11 cellular contexts compared by ENCODE assay signal in the genomic region with DNA sequence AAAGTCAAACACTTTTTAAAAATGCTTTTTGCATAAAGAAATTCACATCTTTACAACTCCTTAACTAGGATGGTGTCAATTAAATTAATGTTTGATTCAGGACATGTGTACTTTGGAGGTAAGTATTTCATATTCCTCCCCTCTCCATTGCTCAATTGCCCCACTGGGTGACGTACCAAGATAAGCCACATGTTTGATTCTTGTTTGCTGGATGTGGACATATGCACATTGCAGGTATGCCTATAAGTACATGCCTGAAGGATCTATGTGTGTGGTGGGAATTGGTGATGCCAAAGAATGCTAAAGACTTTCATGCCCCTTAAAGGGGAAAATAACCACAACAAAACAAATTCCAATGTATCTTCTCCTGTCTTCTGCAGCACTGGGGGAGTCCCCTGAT. TPM values are rescaled to one million over a fixed set of nuclear protein-coding genes. Genes with fewer than 3 reads are reported as not detected.
DNase-seq lines count a peak whose midpoint lies in the region; ATAC-seq and TF ChIP-seq lines count a peak whose summit lies in the region.
"Had no signal": no experiment of that assay in that cellular context is flagged by ENCODE, and none has a peak within 500 bp of the region (broad histone marks: within the 10 kb centered on the region; RNA-seq: fewer than 3 reads in every experiment).

No MANE protein-coding gene starts in this region.

- peaks cover 85% of the 10 kb centered on the region for H3K36me3 Mint-ChIP-seq in activated CD4-positive, alpha-beta T cell treated with anti-CD3 and anti-CD28 coated beads for 36 hours (ENCODE audit: low read depth)
- H3K36me3 Mint-ChIP-seq in endothelial cell (ENCODE audit: low read depth, unreplicated experiment): peaks cover 15% of the 10 kb centered on the region
- H3K36me3 Mint-ChIP-seq in stimulated activated memory B cell treated with anti-CD40 and anti-IgM and Interleukin-4, amounts not matched to agents 10 μg/mL and 1 μg/mL and 100 μg/mL, for 72 hours: peaks cover 20% of the 10 kb centered on the region

- H3K9me3 ChIP-seq in Peyer's patch: no peaks in the 10 kb centered on the region
- H3K9me3 ChIP-seq: BE2C had no signal

- POLR2A ChIA-PET in activated CD4-positive, alpha-beta T cell treated with anti-CD3 and anti-CD28 coated beads for 36 hours (lab: Charles Lee): interaction anchor here (0.6 to 2.5 kb wide), 11 partner anchors 18 to 138 kb away, joined by 3 to 49 read pairs (median 3); no protein-coding TSS in a partner anchor

- H3K4me1 ChIP-seq in Peyer's patch: peaks cover 0 to 54% (median 37%) of the 10 kb centered on the region in 4 donors
- H3K4me1 ChIP-seq: BE2C had no signal

- intact Hi-C loops in activated CD4-positive, alpha-beta T cell treated with anti-CD3 and anti-CD28 coated beads for 36 hours (cut with DNase I, micrococcal nuclease): loop anchor here (1.0 to 10.0 kb wide), 10 partner anchors 18 to 900 kb away; partner anchors contain the start of gene TRIM44 (in 1 of the 2)

- H3K4me3 ChIP-seq in Peyer's patch: no peak overlapping the region
- H3K4me3 ChIP-seq: SJCRH30 had no signal

- TF ChIP-seq CTCF in Peyer's patch (IDR thresholded peaks at IDR 0.05) (no peak), endothelial cell (IDR thresholded peaks at IDR 0.05; ENCODE audit: unreplicated experiment) (no peak)

- H3K27me3 Mint-ChIP-seq in activated CD4-positive, alpha-beta T cell treated with anti-CD3 and anti-CD28 coated beads for 36 hours: no peaks in the 10 kb centered on the region
- H3K27me3 Mint-ChIP-seq in endothelial cell (ENCODE audit: unreplicated experiment): no peaks in the 10 kb centered on the region
- no peaks in the 10 kb centered on the region for H3K27me3 Mint-ChIP-seq in stimulated activated memory B cell treated with anti-CD40 and anti-IgM and Interleukin-4, amounts not matched to agents 10 μg/mL and 1 μg/mL and 100 μg/mL, for 72 hours

- DNase-seq in activated CD4-positive, alpha-beta T cell treated with anti-CD3 and anti-CD28 coated beads for 36 hours: no peak
- DNase-seq in activated CD4-positive, alpha-beta T cell treated with anti-CD3 and anti-CD28 coated beads for 4 hours: no peak
- DNase-seq in Peyer's patch: no peak
- DNase-seq in endothelial cell (ENCODE audit: low spot score): no peak
- DNase-seq in medulla oblongata (ENCODE audit: extremely low spot score): no peak
- DNase-seq in stimulated activated CD4-positive, alpha-beta T cell treated with anti-CD3 and anti-CD28 coated beads, Interleukin-2, amount 100 ng/mL, for 48 hours: no peak
- DNase-seq: BE2C, NCI-H1436 had no signal

- peak overlapping the region; percentile 65 for H3K4me3 Mint-ChIP-seq in activated CD4-positive, alpha-beta T cell treated with anti-CD3 and anti-CD28 coated beads for 36 hours
- peak overlapping the region; percentile 51 for H3K4me3 Mint-ChIP-seq in endothelial cell (ENCODE audit: unreplicated experiment)
- H3K4me3 Mint-ChIP-seq in stimulated activated memory B cell treated with anti-CD40 and anti-IgM and Interleukin-4, amounts not matched to agents 10 μg/mL and 1 μg/mL and 100 μg/mL, for 72 hours: peak overlapping the region; percentile 64

- H3K4me1 Mint-ChIP-seq in activated CD4-positive, alpha-beta T cell treated with anti-CD3 and anti-CD28 coated beads for 36 hours: peaks cover 78% of the 10 kb centered on the region
- H3K4me1 Mint-ChIP-seq in endothelial cell (ENCODE audit: unreplicated experiment): peaks cover 22% of the 10 kb centered on the region
- peaks cover 81% of the 10 kb centered on the region for H3K4me1 Mint-ChIP-seq in stimulated activated memory B cell treated with anti-CD40 and anti-IgM and Interleukin-4, amounts not matched to agents 10 μg/mL and 1 μg/mL and 100 μg/mL, for 72 hours

- H3K36me3 ChIP-seq in Peyer's patch: no peaks in the 10 kb centered on the region
- H3K36me3 ChIP-seq: BE2C, SJCRH30 had no signal

- H3K27me3 ChIP-seq in Peyer's patch: no peaks in the 10 kb centered on the region
- H3K27me3 ChIP-seq: BE2C, SJCRH30 had no signal

- TF ChIP-seq POLR2A in Peyer's patch (IDR thresholded peaks at IDR 0.05): no peak

- CTCF ChIA-PET in activated CD4-positive, alpha-beta T cell treated with anti-CD3 and anti-CD28 coated beads for 36 hours (lab: Charles Lee): interaction anchor here (0.6 to 1.9 kb wide), 8 partner anchors 21 to 146 kb away, joined by 3 to 11 read pairs (median 4); no protein-coding TSS in a partner anchor

- ATAC-seq in activated CD4-positive, alpha-beta T cell treated with anti-CD3 and anti-CD28 coated beads for 36 hours: no peak
- ATAC-seq in stimulated activated memory B cell treated with anti-CD40 and anti-IgM and Interleukin-4, amounts not matched to agents 10 μg/mL and 1 μg/mL and 100 μg/mL, for 72 hours: no peak
- no peak for ATAC-seq in GM21515 (IDR thresholded peaks at IDR 0.05; ENCODE audit: unreplicated experiment)

- peak overlapping the region in 3 of 4 donors; percentile 38 to 96 (median 63) for H3K27ac ChIP-seq in Peyer's patch
- H3K27ac ChIP-seq: SJCRH30 had no signal

- peak overlapping the region; percentile 99 for H3K27ac Mint-ChIP-seq in activated CD4-positive, alpha-beta T cell treated with anti-CD3 and anti-CD28 coated beads for 36 hours
- H3K27ac Mint-ChIP-seq in endothelial cell (ENCODE audit: unreplicated experiment): no peak overlapping the region
- H3K27ac Mint-ChIP-seq in stimulated activated memory B cell treated with anti-CD40 and anti-IgM and Interleukin-4, amounts not matched to agents 10 μg/mL and 1 μg/mL and 100 μg/mL, for 72 hours: peak overlapping the region; percentile 82

- H3K9me3 Mint-ChIP-seq in activated CD4-positive, alpha-beta T cell treated with anti-CD3 and anti-CD28 coated beads for 36 hours (ENCODE audit: low read depth): no peaks in the 10 kb centered on the region
- no peaks in the 10 kb centered on the region for H3K9me3 Mint-ChIP-seq in endothelial cell (ENCODE audit: unreplicated experiment)
- H3K9me3 Mint-ChIP-seq in stimulated activated memory B cell treated with anti-CD40 and anti-IgM and Interleukin-4, amounts not matched to agents 10 μg/mL and 1 μg/mL and 100 μg/mL, for 72 hours: no peaks in the 10 kb centered on the region

RNA-seq across cellular contexts. Expression of gene CD44, which starts 5.8 kb away (rescaled TPM):
- total RNA-seq in activated CD4-positive, alpha-beta T cell treated with anti-CD3 and anti-CD28 coated beads for 36 hours: 100 to 1,000 TPM; 357 to 435 TPM
- total RNA-seq in Peyer's patch (100 to 1,000 TPM in 3 of 4 donors, 10 to 100 TPM in 1; 71.6 to 412 (median 130) TPM), endothelial cell (ENCODE audit: unreplicated experiment) (155 TPM)
